In genomic region chr7:1873857-1874521, GRCh38 we compare ENCODE assay signal across 23 cellular contexts.
"Had no signal": no experiment of that assay in that cellular context is flagged by ENCODE, and none has a peak within 500 bp of the region (broad histone marks: within the 10 kb centered on the region; RNA-seq: fewer than 3 reads in every experiment).

No MANE protein-coding gene starts in this region.

- ATAC-seq: activated T-cell treated with anti-CD3 and anti-CD28 coated beads, Interleukin-2, amount 50 U/mL, for 4 hours; naive thymus-derived CD4-positive, alpha-beta T cell had no signal

- H3K36me3 ChIP-seq: heart left ventricle, transverse colon, uterus had no signal

- H3K4me1 ChIP-seq: testis, uterus had no signal

- H3K9me3 ChIP-seq: testis, uterus had no signal

- H3K27me3 ChIP-seq: heart left ventricle, spleen, testis, transverse colon, uterus had no signal

- FAIRE-seq: kidney had no signal

- H3K27ac ChIP-seq: heart left ventricle, spleen, testis, uterus had no signal

- H3K4me3 ChIP-seq: heart left ventricle, spleen, testis, transverse colon, uterus had no signal

- DNase-seq: activated CD4-positive, alpha-beta memory T cell treated with anti-CD3 and anti-CD28 coated beads, Interleukin-2, amount 10 ng/mL, durations not matched to agents 7 days and 5 days; activated CD4-positive, alpha-beta T cell treated with anti-CD3 and anti-CD28 coated beads for 1 hour; activated CD4-positive, alpha-beta T cell treated with anti-CD3 and anti-CD28 coated beads, Interleukin-2, amount 10 ng/mL, durations not matched to agents 7 days and 5 days; activated CD8-positive, alpha-beta memory T cell treated with anti-CD3 and anti-CD28 coated beads, Interleukin-2, amount 50 U/mL, for 48 hours; activated gamma-delta T cell treated with Interleukin-2 at 50 U/mL for 16 hours; activated naive CD4-positive, alpha-beta T cell treated with anti-CD3 and anti-CD28 coated beads, Interleukin-2, amount 50 U/mL, for 16 hours; activated T-cell treated with anti-CD3 and anti-CD28 coated beads, Interleukin-2, amount 50 U/mL, for 4 hours; amniotic stem cell; central memory CD4-positive, alpha-beta T cell; endodermal cell; foreskin fibroblast; heart left ventricle; hypothalamus; immature natural killer cell; kidney; mammary epithelial cell; midbrain; naive thymus-derived CD4-positive, alpha-beta T cell; spleen; stimulated activated naive CD4-positive, alpha-beta T cell treated with Interleukin-2 at 50 U/mL for 16 hours; testis; uterus had no signal
